In genomic region chr2:233338046-233338445, GRCh38 we compare ENCODE assay signal across 27 cellular contexts. TPM values are rescaled to one million over a fixed set of nuclear protein-coding genes. Genes with fewer than 3 reads are reported as not detected.
A peak's percentile ranks its signal among the peaks of the same experiment; 100 is the strongest.
DNase-seq lines count a peak whose midpoint lies in the region; ATAC-seq and TF ChIP-seq lines count a peak whose summit lies in the region.
"Had no signal": no experiment of that assay in that cellular context is flagged by ENCODE, and none has a peak within 500 bp of the region (broad histone marks: within the 10 kb centered on the region; RNA-seq: fewer than 3 reads in every experiment).

No MANE protein-coding gene starts in this region.

- H3K9me3 ChIP-seq in BE2C (no peaks in the 10 kb centered on the region), aorta (ENCODE audit: control insufficient read depth, low read length) (no peaks in the 10 kb centered on the region)
- H3K9me3 ChIP-seq: lower lobe of right lung had no signal

- DNase-seq in BE2C, result peak; percentile 61
- DNase-seq in DMS 273 treated with DMSO at 0.1 percent for 48 hours (lab: John Stamatoyannopoulos, UW), result peak; percentile 36
- peak; percentile 51 for DNase-seq in RPMI7951 (ENCODE audit: low read depth)
- peak; percentile 60 for DNase-seq in islet precursor cell
- DNase-seq in posterior vena cava (ENCODE audit: low spot score), result no peak
- DNase-seq in aorta, result no peak
- DNase-seq in NCI-H345 treated with DMSO at 0.1 percent for 48 hours (lab: John Stamatoyannopoulos, UW; ENCODE audit: unreplicated experiment), result no peak
- DNase-seq: activated CD4-positive, CD25-positive, alpha-beta regulatory T cell; activated CD8-positive, alpha-beta T cell treated with anti-CD3 and anti-CD28 coated beads, Interleukin-2, amount 10 ng/mL, durations not matched to agents 7 days and 5 days; activated naive CD4-positive, alpha-beta T cell treated with Interleukin-2 at 50 U/mL for 16 hours; activated T-cell treated with anti-CD3 and anti-CD28 coated beads, Interleukin-2, amount 50 U/mL, for 1 hour; anterior cingulate cortex; CD8-positive, alpha-beta T cell; kidney glomerular epithelial cell; lower lobe of right lung; NCI-H1092 treated with DMSO at 0.1 percent for 48 hours; NCI-H2029; NCI-H774; T-helper 9 cell; trophoblast cell had no signal

- H3K27ac ChIP-seq in aorta (ENCODE audit: low read depth in 1 of 2, low read length in 2 of 2), result no peak overlapping the region
- H3K27ac ChIP-seq: cardiac muscle cell, lower lobe of right lung had no signal

- WGBS in aorta, 2 donors, result 78 to 79% methylated on average over 5 of the region's 5 CpGs

- H3K4me1 ChIP-seq in BE2C (peaks cover 5% of the 10 kb centered on the region), aorta (ENCODE audit: control insufficient read depth in 1 of 2, insufficient read depth in 2 of 2, low read length in 2 of 2) (no peaks in the 10 kb centered on the region)
- H3K4me1 ChIP-seq: lower lobe of right lung had no signal

- ATAC-seq in aorta (ENCODE audit: low FRiP score) (no peak), HG03520 (IDR thresholded peaks at IDR 0.05; ENCODE audit: unreplicated experiment) (no peak)
- ATAC-seq: activated CD8-positive, alpha-beta T cell treated with anti-CD3 and anti-CD28 coated beads, Interleukin-2, amount 10 ng/mL, durations not matched to agents 7 days and 5 days; CD8-positive, alpha-beta T cell; Right ventricle myocardium inferior had no signal

- H3K4me3 ChIP-seq in BE2C (ENCODE audit: low read depth, low read length) (no peak overlapping the region), aorta (ENCODE audit: low read length in 2 of 2) (no peak overlapping the region)
- H3K4me3 ChIP-seq: cardiac muscle cell, lower lobe of right lung had no signal

- TF ChIP-seq CTCF in BE2C (IDR thresholded peaks at IDR 0.05; ENCODE audit: low read depth, low read length), result peak; percentile 18

- H3K36me3 ChIP-seq in BE2C, result no peaks in the 10 kb centered on the region
- no peaks in the 10 kb centered on the region for H3K36me3 ChIP-seq in aorta (ENCODE audit: control insufficient read depth in 1 of 2, insufficient read depth in 2 of 2, low read length in 1 of 2)
- H3K36me3 ChIP-seq: cardiac muscle cell, lower lobe of right lung had no signal

- H3K27me3 ChIP-seq in BE2C (no peaks in the 10 kb centered on the region), aorta (ENCODE audit: control insufficient read depth in 1 of 2, insufficient read depth in 2 of 2, low read length in 1 of 2) (no peaks in the 10 kb centered on the region)
- H3K27me3 ChIP-seq: cardiac muscle cell had no signal

- intact Hi-C loops in posterior vena cava (cut with DNase I) (no loop called here), aorta (cut with DNase I) (no loop called here)

RNA-seq across cellular contexts. Expression of gene DGKD, which starts 16.2 kb away (rescaled TPM):
- polyA plus RNA-seq in BE2C (2012; ENCODE audit: insufficient read depth, insufficient read length, low read depth), result 76.3 TPM
- total RNA-seq in RPMI7951 (2014; rRNA removed; shearing (Covaris generic)), result 26.3 and 28.0 TPM in 2 replicates
- total RNA-seq in posterior vena cava (10 to 100 TPM; 38.1 to 40.3 TPM), aorta (100 to 1,000 TPM in 1 of 2 donors, 10 to 100 TPM in 1; 74.3 to 250 TPM)
- 10 to 100 TPM in 1 of 2 donors, 1 to 10 TPM in 1; 8.9 to 62.2 TPM for polyA plus RNA-seq in aorta

RNA-seq across cellular contexts. Expression of gene SAG, which starts 30.4 kb away (rescaled TPM):
- polyA plus RNA-seq in BE2C (2012; ENCODE audit: insufficient read depth, insufficient read length, low read depth), result 0.14 TPM
- total RNA-seq in RPMI7951 (2014; rRNA removed; shearing (Covaris generic)), result 0.12 TPM in 1 of 2 replicates, not detected in the other
- not detected for total RNA-seq in posterior vena cava
- not detected for total RNA-seq in aorta
- polyA plus RNA-seq in aorta, result not detected
- total RNA-seq: cardiac muscle cell, G401, LHCN-M2, lower lobe of right lung, mucosa of gallbladder, progenitor cell of endocrine pancreas, Right ventricle myocardium inferior had no signal

Comparison
In these comparisons a context has a peak if more than half of its experiments do, and no peak if none do; other contexts are left out.
1. DNase-seq: peak in BE2C (single experiment), DMS 273 treated with DMSO at 0.1 percent for 48 hours (single experiment), RPMI7951 (single experiment) and islet precursor cell (single experiment); none in posterior vena cava (single experiment), aorta (0 of 2) and NCI-H345 treated with DMSO at 0.1 percent for 48 hours (single experiment).